Comparison of ENCODE assay signal across 8 cellular contexts in genomic region chr1:85639920-85640319, GRCh38. TPM values are rescaled to one million over a fixed set of nuclear protein-coding genes. Genes with fewer than 3 reads are reported as not detected.
DNase-seq lines count a peak whose midpoint lies in the region; ATAC-seq and TF ChIP-seq lines count a peak whose summit lies in the region.
"Not testable (repeated sequence)": the region's sequence is repeated elsewhere in the genome, so short reads cannot be mapped to it uniquely, and the experiment has no call there.
"Had no signal": no experiment of that assay in that cellular context is flagged by ENCODE, and none has a peak within 500 bp of the region (broad histone marks: within the 10 kb centered on the region; RNA-seq: fewer than 3 reads in every experiment).

No MANE protein-coding gene starts in this region.

- CTCF ChIA-PET in Calu3 (lab: Charles Lee): interaction anchor here (0.8 kb wide), 1 partner anchor 9 kb away, joined by 3 read pairs; no protein-coding TSS in a partner anchor

- BruUV-seq in Calu3 (replicated peaks; lab: Mats Ljungman, UMichigan): not testable (repeated sequence)

- not testable (repeated sequence) for H3K27me3 Mint-ChIP-seq in Calu3 (ENCODE audit: unreplicated experiment); activated CD4-positive, alpha-beta T cell treated with anti-CD3 and anti-CD28 coated beads, Interleukin-2, amount 10 ng/mL, durations not matched to agents 24 days and 14 days

- intact Hi-C loops in Calu3 (cut with micrococcal nuclease; ENCODE audit: unreplicated experiment); activated CD4-positive, alpha-beta T cell treated with anti-CD3 and anti-CD28 coated beads, Interleukin-2, amount 10 ng/mL, durations not matched to agents 24 days and 14 days (cut with micrococcal nuclease): not testable (repeated sequence)

- not testable (repeated sequence) for TF ChIP-seq CTCF in Calu3 (IDR thresholded peaks at IDR 0.05; ENCODE audit: unreplicated experiment)

- peak overlapping the region; percentile 76 for H3K27ac Mint-ChIP-seq in Calu3 (ENCODE audit: unreplicated experiment)
- not testable (repeated sequence) for H3K27ac Mint-ChIP-seq in activated CD4-positive, alpha-beta T cell treated with anti-CD3 and anti-CD28 coated beads, Interleukin-2, amount 10 ng/mL, durations not matched to agents 24 days and 14 days

- H3K4me3 Mint-ChIP-seq in Calu3 (ENCODE audit: low read depth, unreplicated experiment); activated CD4-positive, alpha-beta T cell treated with anti-CD3 and anti-CD28 coated beads, Interleukin-2, amount 10 ng/mL, durations not matched to agents 24 days and 14 days: not testable (repeated sequence)

- not testable (repeated sequence) for H3K36me3 Mint-ChIP-seq in Calu3 (ENCODE audit: insufficient read depth, unreplicated experiment)
- H3K36me3 Mint-ChIP-seq in activated CD4-positive, alpha-beta T cell treated with anti-CD3 and anti-CD28 coated beads, Interleukin-2, amount 10 ng/mL, durations not matched to agents 24 days and 14 days (ENCODE audit: low read depth): peaks cover 36% of the 10 kb centered on the region

- H3K9me3 Mint-ChIP-seq in Calu3 (ENCODE audit: low read depth, unreplicated experiment): not testable (repeated sequence)
- peaks cover 26% of the 10 kb centered on the region for H3K9me3 Mint-ChIP-seq in activated CD4-positive, alpha-beta T cell treated with anti-CD3 and anti-CD28 coated beads, Interleukin-2, amount 10 ng/mL, durations not matched to agents 24 days and 14 days

- ATAC-seq in left lobe of liver: peak; percentile 69

- not testable (repeated sequence) for DNase-seq in Calu3; left lobe of liver (ENCODE audit: low spot score)
- peak; percentile 6 for DNase-seq in activated CD4-positive, alpha-beta T cell treated with anti-CD3 and anti-CD28 coated beads, Interleukin-2, amount 10 ng/mL, durations not matched to agents 24 days and 14 days

- not testable (repeated sequence) for H3K4me1 Mint-ChIP-seq in Calu3 (ENCODE audit: low read depth, unreplicated experiment); activated CD4-positive, alpha-beta T cell treated with anti-CD3 and anti-CD28 coated beads, Interleukin-2, amount 10 ng/mL, durations not matched to agents 24 days and 14 days

RNA-seq across cellular contexts. Expression of gene CCN1, which starts 59.4 kb away (rescaled TPM):
- total RNA-seq in Calu3 (2022) (148 and 210 TPM in 2 replicates), left lobe of liver (16.8 TPM)
- total RNA-seq in activated CD4-positive, alpha-beta T cell treated with anti-CD3 and anti-CD28 coated beads, Interleukin-2, amount 10 ng/mL, durations not matched to agents 24 days and 14 days: 0.14 and 0.21 TPM in 2 replicates
- total RNA-seq: B cell; CD4-positive, alpha-beta memory T cell; CD4-positive, alpha-beta T cell; CD4-positive, CD25-positive, alpha-beta regulatory T cell; CD8-positive, alpha-beta T cell had no signal

Comparison
In these comparisons a context has a peak if more than half of its experiments do, and no peak if none do; other contexts are left out.
1. RNA of gene CCN1, which starts 59.4 kb away (total RNA-seq): 148 to 210 TPM in Calu3 and 16.8 TPM in left lobe of liver (single experiment); 0.14 to 0.21 TPM in activated CD4-positive, alpha-beta T cell treated with anti-CD3 and anti-CD28 coated beads, Interleukin-2, amount 10 ng/mL, durations not matched to agents 24 days and 14 days; every median in the first group is over 10 times any median in the second.